18 cellular contexts compared by ENCODE assay signal in the genomic region with DNA sequence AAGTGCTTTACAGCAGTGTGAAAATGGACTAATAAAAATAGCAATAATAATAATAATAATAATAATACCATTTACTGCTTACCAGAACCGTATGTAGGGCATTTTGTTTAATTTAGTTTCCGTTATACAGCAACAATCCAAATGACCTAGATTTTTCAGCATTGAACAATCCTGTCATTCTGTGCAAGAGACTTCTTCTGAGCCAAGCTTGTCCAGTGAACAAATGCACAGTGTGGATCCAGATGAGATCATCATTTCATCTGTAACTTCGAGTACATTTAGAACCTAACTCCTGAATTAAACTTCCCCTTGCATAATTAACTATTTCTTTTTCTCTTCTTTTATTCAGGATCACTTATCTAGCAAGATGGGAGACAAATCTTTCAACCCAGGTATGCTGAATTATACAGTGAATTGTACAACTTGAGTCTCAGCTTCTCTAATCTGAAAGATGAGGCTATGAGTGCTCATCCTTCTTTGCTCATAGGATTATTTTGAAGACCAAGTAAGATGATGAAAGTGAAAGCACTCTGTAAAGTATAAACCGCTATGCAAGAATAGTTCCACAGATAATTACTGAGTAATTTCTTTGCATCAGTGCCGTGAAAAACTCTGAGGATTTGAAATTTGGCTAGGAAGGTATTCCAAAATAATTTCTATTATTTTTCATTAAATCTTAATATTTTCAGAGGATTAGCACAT. TPM values are rescaled to one million over a fixed set of nuclear protein-coding genes. Genes with fewer than 3 reads are reported as not detected.
A peak's percentile ranks its signal among the peaks of the same experiment; 100 is the strongest.
DNase-seq lines count a peak whose midpoint lies in the region; ATAC-seq, FAIRE-seq and TF ChIP-seq lines count a peak whose summit lies in the region.
"Had no signal": no experiment of that assay in that cellular context is flagged by ENCODE, and none has a peak within 500 bp of the region (broad histone marks: within the 10 kb centered on the region; RNA-seq: fewer than 3 reads in every experiment).

No MANE protein-coding gene starts in this region.

- DNase-seq in GM12892 (ENCODE audit: insufficient read length), result no peak
- DNase-seq in cerebellum (ENCODE audit: low spot score), result peak; percentile 40
- no peak for DNase-seq in NCI-H1105 (lab: John Stamatoyannopoulos, UW)
- DNase-seq in HuH-7 (ENCODE audit: low spot score), result no peak
- DNase-seq: effector memory CD8-positive, alpha-beta T cell; MG63; NCI-H2227 treated with DMSO at 0.1 percent for 48 hours; PC-9; retina; stimulated activated CD4-positive, alpha-beta T cell treated with anti-CD3 and anti-CD28 coated beads, Interleukin-4, amount 100 ng/mL, for 1 hour; stimulated activated naive CD8-positive, alpha-beta T cell treated with anti-CD3 and anti-CD28 coated beads, Interleukin-15, Interleukin-2, amounts not matched to agents 100 U/mL and 50 U/mL, for 24 hours had no signal

- peak; percentile 38 for ATAC-seq in GM19395 (IDR thresholded peaks at IDR 0.05; ENCODE audit: unreplicated experiment)
- ATAC-seq in HG02884 (IDR thresholded peaks at IDR 0.05; ENCODE audit: unreplicated experiment), result peak; percentile 46
- no peak for ATAC-seq in GM18520 (IDR thresholded peaks at IDR 0.05; ENCODE audit: unreplicated experiment)
- no peak for ATAC-seq in HG03354 (IDR thresholded peaks at IDR 0.05; ENCODE audit: poor library complexity, severe bottlenecking, unreplicated experiment)
- ATAC-seq: activated T-helper 17 cell treated with anti-CD3 and anti-CD28 coated beads, Interleukin-2, amount 50 U/mL, for 72 hours; effector memory CD8-positive, alpha-beta T cell; stimulated activated naive CD8-positive, alpha-beta T cell treated with anti-CD3 and anti-CD28 coated beads, Interleukin-15, Interleukin-2, amounts not matched to agents 100 U/mL and 50 U/mL, for 24 hours had no signal

- FAIRE-seq in GM12892 (lab: Jason Lieb, UNC), result peak; percentile 14
- FAIRE-seq: keratinocyte had no signal

- no peak for TF ChIP-seq POLR2A in GM12892 (IDR thresholded peaks at IDR 0.05; ENCODE audit: low read depth, low read length)

RNA-seq across cellular contexts. Expression of a gene that starts 6.6 kb away (rescaled TPM):
- polyA plus RNA-seq in GM12892 (2012; ENCODE audit: missing spikeins), result 5.8 TPM
- total RNA-seq in cerebellum, result not detected
- total RNA-seq: activated T-helper 17 cell treated with anti-CD3 and anti-CD28 coated beads, Interleukin-2, amount 50 U/mL, for 72 hours; PC-9; T-helper 1 cell treated with Interleukin-12 subunit alpha and Interleukin-12 subunit beta and Interleukin-4 antibody, amounts not matched to agents 30 ng/mL and 1 ng/mL, for 36 hours had no signal
- polyA plus RNA-seq: keratinocyte had no signal

Comparison
In these comparisons a context has a peak if more than half of its experiments do, and no peak if none do; other contexts are left out.
1. ATAC-seq: peak in GM19395 (single experiment) and HG02884 (single experiment); none in GM18520 (single experiment) and HG03354 (single experiment).